Comparison of ENCODE assay signal across 11 cellular contexts in the genomic region with DNA sequence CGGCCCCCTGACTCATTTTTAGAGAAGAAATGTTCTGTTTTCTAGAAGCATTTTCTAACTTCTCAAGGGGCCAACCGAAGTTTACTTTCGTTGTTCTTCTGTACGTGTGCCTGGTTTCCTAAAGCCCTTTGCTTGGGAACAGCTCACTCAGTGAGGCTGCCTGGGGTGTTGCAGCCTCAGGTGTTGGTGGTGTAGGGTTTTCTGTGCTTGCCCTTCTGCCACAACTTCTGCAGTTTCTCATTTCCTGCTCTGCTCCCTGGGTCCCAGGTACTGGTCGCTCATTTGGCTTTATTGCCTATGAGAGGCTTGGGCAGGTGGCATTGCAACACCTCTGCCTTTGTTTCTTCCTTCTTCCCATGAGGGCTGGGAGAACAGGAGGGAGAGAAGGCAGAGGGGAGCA.
"Had no signal": no experiment of that assay in that cellular context is flagged by ENCODE, and none has a peak within 500 bp of the region (broad histone marks: within the 10 kb centered on the region; RNA-seq: fewer than 3 reads in every experiment).

No MANE protein-coding gene starts in this region.

- H3K4me1 Mint-ChIP-seq: naive B cell had no signal

- H3K4me3 Mint-ChIP-seq: activated CD4-positive, alpha-beta memory T cell treated with anti-CD3 and anti-CD28 coated beads for 36 hours; activated naive CD8-positive, alpha-beta T cell had no signal

- ATAC-seq: left lobe of liver had no signal

- DNase-seq: activated CD4-positive, alpha-beta memory T cell treated with anti-CD3 and anti-CD28 coated beads for 36 hours; activated CD4-positive, CD25-positive, alpha-beta regulatory T cell; activated gamma-delta T cell treated with Interleukin-2 at 50 U/mL for 16 hours; activated T-cell treated with anti-CD3 and anti-CD28 coated beads, Interleukin-2, amount 50 U/mL, for 48 hours; amniotic stem cell; caudate nucleus; naive B cell; stimulated activated CD4-positive, alpha-beta T cell treated with anti-CD3 and anti-CD28 coated beads, Interleukin-1b, Interleukin-23, amount 100 ng/mL, for 48 hours had no signal

- H3K4me3 ChIP-seq: thoracic aorta had no signal

- H3K9me3 Mint-ChIP-seq: activated CD4-positive, alpha-beta memory T cell treated with anti-CD3 and anti-CD28 coated beads for 36 hours; naive B cell had no signal

- H3K27ac Mint-ChIP-seq: activated CD4-positive, alpha-beta memory T cell treated with anti-CD3 and anti-CD28 coated beads for 36 hours; activated naive CD8-positive, alpha-beta T cell; naive B cell had no signal

- H3K27me3 Mint-ChIP-seq: activated naive CD8-positive, alpha-beta T cell; naive B cell had no signal

- H3K36me3 Mint-ChIP-seq: activated CD4-positive, alpha-beta memory T cell treated with anti-CD3 and anti-CD28 coated beads for 36 hours; activated naive CD8-positive, alpha-beta T cell; naive B cell had no signal
